ENCODE assay signal across 26 cellular contexts in genomic region chr13:43424386-43424785, GRCh38.
DNase-seq lines count a peak whose midpoint lies in the region; ATAC-seq and TF ChIP-seq lines count a peak whose summit lies in the region.
"Had no signal": no experiment of that assay in that cellular context is flagged by ENCODE, and none has a peak within 500 bp of the region (broad histone marks: within the 10 kb centered on the region; RNA-seq: fewer than 3 reads in every experiment).

No MANE protein-coding gene starts in this region.

- H2BK15ac ChIP-seq in H9 (ENCODE audit: low read depth, low read length), result no peak overlapping the region

- no peaks in the 10 kb centered on the region for H4K20me1 ChIP-seq in H9 (ENCODE audit: control insufficient read depth, insufficient read depth, insufficient read length)
- H4K20me1 ChIP-seq: BLaER1 treated with 17β-estradiol and CSF1 and Interleukin-3, amounts not matched to agents 10 nM and 100 nM had no signal

- H3K27me3 ChIP-seq in H9 (ENCODE audit: insufficient read depth, low read length) (no peaks in the 10 kb centered on the region), iPS-20b (ENCODE audit: insufficient read depth, low read length) (no peaks in the 10 kb centered on the region)
- H3K27me3 ChIP-seq: BLaER1 treated with 17β-estradiol and CSF1 and Interleukin-3, amounts not matched to agents 10 nM and 100 nM had no signal

- H3K4me1 ChIP-seq in H9 (ENCODE audit: insufficient read depth, low read length), result peaks cover 10% of the 10 kb centered on the region
- peaks cover 26% of the 10 kb centered on the region; the same call in 1 of the 2 replicates for H3K4me1 ChIP-seq in iPS-20b (ENCODE audit: insufficient read depth, low read length)
- H3K4me1 ChIP-seq: BLaER1 treated with 17β-estradiol and CSF1 and Interleukin-3, amounts not matched to agents 10 nM and 100 nM had no signal

- H3K18ac ChIP-seq in H9 (ENCODE audit: insufficient read length, low read depth, low read length), result peak overlapping the region; percentile 59

- no peak overlapping the region for H3K4ac ChIP-seq in H9 (ENCODE audit: low read depth, low read length)

- H3K4me1 Mint-ChIP-seq in H9, result peaks cover 34 to 41% of the 10 kb centered on the region in 2 experiments
- no peaks in the 10 kb centered on the region for H3K4me1 Mint-ChIP-seq in activated T-cell treated with anti-CD3 and anti-CD28 coated beads, Interleukin-2, amount 50 U/mL, for 72 hours (ENCODE audit: low read depth)

- H3K36me3 ChIP-seq in iPS-20b (ENCODE audit: insufficient read depth, low read depth, low read length), result no peaks in the 10 kb centered on the region
- H3K36me3 ChIP-seq: BLaER1 treated with 17β-estradiol and CSF1 and Interleukin-3, amounts not matched to agents 10 nM and 100 nM had no signal

- no peak overlapping the region for H3K14ac ChIP-seq in H9 (ENCODE audit: insufficient read depth, low read length)

- H3K9me3 Mint-ChIP-seq in H9, result peaks cover 6 to 7% of the 10 kb centered on the region in 2 experiments; a peak in 3 of 5 replicates
- peaks cover 0 to 1% of the 10 kb centered on the region in 2 donors for H3K9me3 Mint-ChIP-seq in activated T-cell treated with anti-CD3 and anti-CD28 coated beads, Interleukin-2, amount 50 U/mL, for 72 hours
- H3K9me3 Mint-ChIP-seq: CD4-positive, alpha-beta T cell; T-helper 2 cell treated with Interferon-gamma antibody and Interleukin-4, amounts not matched to agents 5 μg/mL and 100 μg/mL, for 36 hours had no signal

- no peak overlapping the region for H3K56ac ChIP-seq in H9 (ENCODE audit: insufficient read length, low read depth, low read length)

- no peaks in the 10 kb centered on the region for H3K23me2 ChIP-seq in H9 (ENCODE audit: insufficient read length, low read depth, low read length, poor library complexity, severe bottlenecking)

- H3K4me3 ChIP-seq in iPS-20b (ENCODE audit: low read length), result no peak overlapping the region
- H3K4me3 ChIP-seq: BLaER1 treated with 17β-estradiol and CSF1 and Interleukin-3, amounts not matched to agents 10 nM and 100 nM; GM23248 had no signal

- H3K9me3 ChIP-seq in H9 (ENCODE audit: control insufficient read depth, low read depth, low read length) (no peaks in the 10 kb centered on the region), iPS-20b (ENCODE audit: insufficient read depth, low read depth, low read length) (no peaks in the 10 kb centered on the region)

- no peak overlapping the region for H2BK120ac ChIP-seq in H9 (ENCODE audit: low read depth, low read length, poor library complexity, severe bottlenecking)

- H2AK5ac ChIP-seq in H9 (ENCODE audit: insufficient read length, low read length), result no peak overlapping the region

- no peak overlapping the region for H4K5ac ChIP-seq in H9 (ENCODE audit: insufficient read length, low read depth, low read length)

- no peaks in the 10 kb centered on the region for H3K79me2 ChIP-seq in H9 (ENCODE audit: insufficient read depth, low read length)

- no peak overlapping the region for H2AFZ ChIP-seq in H9 (ENCODE audit: low read length)
- H2AFZ ChIP-seq: GM23248 had no signal

- H2BK5ac ChIP-seq in H9 (ENCODE audit: insufficient read length, low read length), result no peak overlapping the region

- no CpG with 5 or more reads among the region's 3 CpGs for WGBS in H9 (ENCODE audit: extremely low coverage, insufficient read length, low lambda C conversion rate)

- H3K79me1 ChIP-seq in H9 (ENCODE audit: insufficient read depth, low read depth, low read length, poor library complexity, severe bottlenecking), result no peaks in the 10 kb centered on the region

- DNase-seq in COLO668 (lab: John Stamatoyannopoulos, UW; ENCODE audit: unreplicated experiment) (peak; percentile 72), H9 (no peak), NCI-H526 (lab: John Stamatoyannopoulos, UW) (peak; percentile 93 to 96), NCI-H2107 treated with DMSO at 0.1 percent for 48 hours (lab: John Stamatoyannopoulos, UW; ENCODE audit: unreplicated experiment) (no peak), NOMO-1 treated with dmso at 0.1 percent for 144 hours (lab: John Stamatoyannopoulos, UW; ENCODE audit: unreplicated experiment) (no peak), superior temporal gyrus (ENCODE audit: extremely low spot score) (no peak)
- DNase-seq in activated T-cell treated with anti-CD3 and anti-CD28 coated beads, Interleukin-2, amount 50 U/mL, for 72 hours, result no peak
- DNase-seq: Calu3; CD4-positive, alpha-beta T cell; DMS153; GM23248; HCEC 1CT; MM.1S; NCI-H1092; NCI-H1436; NCI-H2227 treated with DMSO at 0.1 percent for 48 hours; NCI-H510A; SHP77; T-helper 1 cell had no signal

- H3K27me3 Mint-ChIP-seq in H9 (ENCODE audit: low read depth), result peaks cover 2% of the 10 kb centered on the region; the same call in 1 of the 2 replicates
- peaks cover 17% of the 10 kb centered on the region for H3K27me3 Mint-ChIP-seq in activated T-cell treated with anti-CD3 and anti-CD28 coated beads, Interleukin-2, amount 50 U/mL, for 72 hours (ENCODE audit: low read depth)
- H3K27me3 Mint-ChIP-seq: CD4-positive, alpha-beta T cell; IgD-negative memory B cell had no signal

- no peak overlapping the region for H3K4me3 Mint-ChIP-seq in H9
- H3K4me3 Mint-ChIP-seq in activated T-cell treated with anti-CD3 and anti-CD28 coated beads, Interleukin-2, amount 50 U/mL, for 72 hours, result no peak overlapping the region
- H3K4me3 Mint-ChIP-seq: CD4-positive, alpha-beta T cell; IgD-negative memory B cell; T-helper 2 cell treated with Interferon-gamma antibody and Interleukin-4, amounts not matched to agents 5 μg/mL and 100 μg/mL, for 36 hours had no signal

- no peak overlapping the region for H3T11ph ChIP-seq in H9 (ENCODE audit: low read length)

- H3K36me3 Mint-ChIP-seq in H9 (ENCODE audit: insufficient read depth in 1 of 3, low read depth in 3 of 3), result peaks cover 0 to 12% (median 5%) of the 10 kb centered on the region in 3 experiments; a peak in 4 of 7 replicates
- H3K36me3 Mint-ChIP-seq in activated T-cell treated with anti-CD3 and anti-CD28 coated beads, Interleukin-2, amount 50 U/mL, for 72 hours (ENCODE audit: insufficient read depth in 2 of 2), result no peaks in the 10 kb centered on the region
- H3K36me3 Mint-ChIP-seq: IgD-negative memory B cell had no signal

- H3K27ac ChIP-seq in H9 (ENCODE audit: insufficient read length, low read depth, low read length), result no peak overlapping the region
- peak overlapping the region; percentile 68 for H3K27ac ChIP-seq in iPS-20b (ENCODE audit: low read length)
- H3K27ac ChIP-seq: BLaER1 treated with 17β-estradiol and CSF1 and Interleukin-3, amounts not matched to agents 10 nM and 100 nM; GM23248; KMS-11; RWPE1 had no signal

- ATAC-seq in activated T-cell treated with anti-CD3 and anti-CD28 coated beads, Interleukin-2, amount 50 U/mL, for 72 hours (replicated peaks in 1 of 2), result no peak
- ATAC-seq: Panc1 had no signal

- no peak overlapping the region for H3K23ac ChIP-seq in H9 (ENCODE audit: insufficient read length, low read depth, low read length)

- H4K8ac ChIP-seq in H9 (replicated peaks; ENCODE audit: insufficient read length, low read depth, low read length), result no peak overlapping the region

- H3K27ac Mint-ChIP-seq in H9, result peak overlapping the region in 1 of 3 experiments; percentile 87; a peak in 2 of 7 replicates
- no peak overlapping the region for H3K27ac Mint-ChIP-seq in activated T-cell treated with anti-CD3 and anti-CD28 coated beads, Interleukin-2, amount 50 U/mL, for 72 hours
- H3K27ac Mint-ChIP-seq: CD4-positive, alpha-beta T cell; IgD-negative memory B cell; T-helper 2 cell treated with Interferon-gamma antibody and Interleukin-4, amounts not matched to agents 5 μg/mL and 100 μg/mL, for 36 hours had no signal

- H3K4me2 ChIP-seq in H9 (ENCODE audit: insufficient read depth, insufficient read length, low read length), result no peak overlapping the region
- H3K4me2 ChIP-seq: BLaER1 treated with 17β-estradiol and CSF1 and Interleukin-3, amounts not matched to agents 10 nM and 100 nM; KMS-11 had no signal

- H3K9ac ChIP-seq in H9 (ENCODE audit: extremely low read depth, insufficient read length, low read length) (no peak overlapping the region), iPS-20b (ENCODE audit: low read depth, low read length) (peak overlapping the region; percentile 19; the same call in 1 of the 2 replicates)
- H3K9ac ChIP-seq: BLaER1 treated with 17β-estradiol and CSF1 and Interleukin-3, amounts not matched to agents 10 nM and 100 nM; GM23248; KMS-11 had no signal

- no peak overlapping the region for H4K91ac ChIP-seq in H9 (ENCODE audit: insufficient read length, low read depth, low read length)

- H2BK12ac ChIP-seq in H9 (ENCODE audit: insufficient read length, low read depth, low read length), result no peak overlapping the region

- TF ChIP-seq CTCF in H9 (conservative IDR thresholded peaks at IDR 0.05), result no peak

- no peak overlapping the region for H2BK20ac ChIP-seq in H9 (ENCODE audit: low read depth, low read length, poor library complexity, severe bottlenecking)

Comparison
In these comparisons a context has a peak if more than half of its experiments do, and no peak if none do; other contexts are left out.
1. DNase-seq: peak in COLO668 (single experiment) and NCI-H526 (2 of 2); none in H9 (single experiment), NCI-H2107 treated with DMSO at 0.1 percent for 48 hours (single experiment), NOMO-1 treated with dmso at 0.1 percent for 144 hours (single experiment), activated T-cell treated with anti-CD3 and anti-CD28 coated beads, Interleukin-2, amount 50 U/mL, for 72 hours (0 of 2) and superior temporal gyrus (single experiment).